In genomic region chr19:37551123-37551993, GRCh38 we compare ENCODE assay signal across 8 cellular contexts.
DNase-seq lines count a peak whose midpoint lies in the region; ATAC-seq and TF ChIP-seq lines count a peak whose summit lies in the region.

No MANE protein-coding gene starts in this region.

- DNase-seq in GM06990 (ENCODE audit: extremely low read depth, insufficient read length) (peak; percentile 93), NCI-H510A (lab: John Stamatoyannopoulos, UW) (peak; percentile 39), medulla oblongata (ENCODE audit: extremely low spot score) (no peak)
- DNase-seq in activated effector memory CD4-positive, alpha-beta T cell treated with anti-CD3 and anti-CD28 coated beads, Interleukin-2, amount 50 U/mL, for 16 hours = peak; percentile 86
- DNase-seq in stimulated activated CD8-positive, alpha-beta memory T cell treated with anti-CD3 and anti-CD28 coated beads, Interleukin-12 subunit alpha, Interleukin-12 subunit beta, amount 100 ng/mL, for 1 hour (ENCODE audit: low read depth) = peak; percentile 12

- ATAC-seq in HG02642 (IDR thresholded peaks at IDR 0.05; ENCODE audit: poor library complexity, unreplicated experiment) = no peak
- ATAC-seq in HG03280 (IDR thresholded peaks at IDR 0.05; ENCODE audit: unreplicated experiment) = no peak

- peak overlapping the region; percentile 95 for H3K4me3 ChIP-seq in GM06990 (replicated peaks; ENCODE audit: low read depth, low read length)
- H3K4me3 ChIP-seq in iPS-11a (ENCODE audit: low read depth, low read length) = peak overlapping the region; percentile 40

- peak; percentile 78 for TF ChIP-seq CTCF in GM06990 (IDR thresholded peaks at IDR 0.05; ENCODE audit: insufficient read depth, low read length, poor library complexity, severe bottlenecking)

- H3K27me3 ChIP-seq in GM06990 (replicated peaks; ENCODE audit: control insufficient read depth, insufficient read depth, low read length) = no peaks in the 10 kb centered on the region

- no peaks in the 10 kb centered on the region for H3K36me3 ChIP-seq in GM06990 (ENCODE audit: control insufficient read depth, insufficient read depth, low read length)
